ENCODE assay signal across 9 cellular contexts in the genomic region with DNA sequence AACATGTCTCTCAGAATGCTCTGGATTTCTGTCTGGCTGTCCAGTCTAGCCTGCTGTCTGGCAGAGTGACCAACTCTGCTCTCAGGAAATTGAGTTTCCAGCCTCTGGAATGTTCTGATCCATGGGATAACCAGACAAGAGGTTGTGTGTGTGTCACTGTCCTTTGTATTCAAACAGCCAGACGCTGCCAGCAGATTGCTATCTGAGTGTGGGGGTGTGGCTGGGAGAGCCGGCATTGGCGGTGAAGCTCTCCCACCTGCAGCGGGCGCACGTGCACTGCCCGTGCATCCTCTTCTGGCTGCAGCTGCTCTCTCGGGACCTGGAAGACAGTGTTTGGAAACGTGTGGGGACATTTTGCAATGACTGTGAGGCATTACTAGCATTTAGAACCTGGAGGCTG. TPM values are rescaled to one million over a fixed set of nuclear protein-coding genes. Genes with fewer than 3 reads are reported as not detected.
DNase-seq lines count a peak whose midpoint lies in the region; ATAC-seq, FAIRE-seq and TF ChIP-seq lines count a peak whose summit lies in the region.
"Had no signal": no experiment of that assay in that cellular context is flagged by ENCODE, and none has a peak within 500 bp of the region (broad histone marks: within the 10 kb centered on the region; RNA-seq: fewer than 3 reads in every experiment).

No MANE protein-coding gene starts in this region.

- TF ChIP-seq CTCF in astrocyte of the spinal cord (IDR thresholded peaks at IDR 0.05; ENCODE audit: low read depth, low read length) (peak; percentile 13), keratinocyte (optimal IDR thresholded peaks at IDR 0.05 in 1 of 3, IDR thresholded peaks at IDR 0.05 in 1 of 3, conservative IDR thresholded peaks at IDR 0.05 in 1 of 3; ENCODE audit: extremely low read depth in 1 of 3, insufficient read depth in 2 of 3, low read length in 3 of 3) (peak; percentile 17 to 81 (median 65)), upper lobe of right lung (IDR thresholded peaks at IDR 0.05) (peak; percentile 21)
- TF ChIP-seq CTCF in CD4-positive, alpha-beta T cell (IDR thresholded peaks at IDR 0.05), result no peak

- no peaks in the 10 kb centered on the region for H4K20me1 ChIP-seq in keratinocyte (ENCODE audit: control insufficient read depth, extremely low read depth, insufficient read depth, low read length)

- H3K4me3 Mint-ChIP-seq in immature natural killer cell, result no peak overlapping the region
- no peak overlapping the region for H3K4me3 Mint-ChIP-seq in CD4-positive, alpha-beta T cell
- H3K4me3 Mint-ChIP-seq: CD4-positive, CD25-positive, alpha-beta regulatory T cell had no signal

- FAIRE-seq in keratinocyte (lab: Jason Lieb, UNC), result peak; percentile 91

- dilution Hi-C loops in keratinocyte (cut with MboI; ENCODE audit: extremely low pct_ligation_motif_present, low sequenced_read_pairs), result loop anchor here (10.0 kb wide), 1 partner anchor 85 kb away; no protein-coding TSS in a partner anchor

- H3K27ac ChIP-seq in keratinocyte (ENCODE audit: control insufficient read depth, insufficient read depth, low read length) (peak overlapping the region; percentile 99), upper lobe of right lung (peak overlapping the region; percentile 47)
- H3K27ac ChIP-seq in CD4-positive, alpha-beta T cell (ENCODE audit: low read depth, low read length), result no peak overlapping the region

- peaks cover 0 to 8% (median 3%) of the 10 kb centered on the region in 3 donors for H3K27me3 Mint-ChIP-seq in immature natural killer cell (ENCODE audit: low read depth in 3 of 3)
- H3K27me3 Mint-ChIP-seq in CD4-positive, alpha-beta T cell, result peaks cover 46% of the 10 kb centered on the region

- peak overlapping the region; percentile 34 for H3K4me2 ChIP-seq in keratinocyte (ENCODE audit: control insufficient read depth, extremely low read depth, insufficient read depth, low read depth, low read length)

- in situ Hi-C loops in astrocyte of the spinal cord (cut with HindIII; ENCODE audit: low sequenced_read_pairs), result no loop called here

- DNase-seq in activated CD4-positive, alpha-beta T cell treated with anti-CD3 and anti-CD28 coated beads, Interleukin-2, amount 50 U/mL, for 48 hours, result peak; percentile 8 to 13
- no peak for DNase-seq in activated CD4-positive, alpha-beta T cell treated with anti-CD3 and anti-CD28 coated beads, Interleukin-2, amount 50 U/mL, for 4 hours
- DNase-seq in NCI-H2107 (lab: John Stamatoyannopoulos, UW) (peak; percentile 90), astrocyte of the spinal cord (ENCODE audit: low read depth, low spot score) (peak; percentile 52), keratinocyte (ENCODE audit: low read depth, low spot score) (no peak), upper lobe of right lung (peak; percentile 80), immature natural killer cell (no peak)
- DNase-seq in CD4-positive, alpha-beta T cell, result no peak

- H3K79me2 ChIP-seq in keratinocyte (ENCODE audit: control insufficient read depth, insufficient read depth, low read length), result peaks cover 67% of the 10 kb centered on the region

- H3K9me3 Mint-ChIP-seq in immature natural killer cell, result no peaks in the 10 kb centered on the region
- no peaks in the 10 kb centered on the region for H3K9me3 Mint-ChIP-seq in CD4-positive, alpha-beta T cell

- H3K27ac Mint-ChIP-seq in immature natural killer cell, result no peak overlapping the region
- H3K27ac Mint-ChIP-seq in CD4-positive, alpha-beta T cell, result no peak overlapping the region
- H3K27ac Mint-ChIP-seq: CD4-positive, CD25-positive, alpha-beta regulatory T cell had no signal

- no peaks in the 10 kb centered on the region for H3K4me1 Mint-ChIP-seq in immature natural killer cell
- no peaks in the 10 kb centered on the region for H3K4me1 Mint-ChIP-seq in CD4-positive, alpha-beta T cell (ENCODE audit: low read depth)

- H3K27me3 ChIP-seq in keratinocyte (ENCODE audit: control insufficient read depth, extremely low read depth, insufficient read depth, low read length) (no peaks in the 10 kb centered on the region), upper lobe of right lung (no peaks in the 10 kb centered on the region)
- peaks cover 6% of the 10 kb centered on the region for H3K27me3 ChIP-seq in CD4-positive, alpha-beta T cell (ENCODE audit: control insufficient read depth, insufficient read depth, low read length)

- peak; percentile 75 for ATAC-seq in upper lobe of right lung
- ATAC-seq in CD4-positive, alpha-beta T cell (ENCODE audit: poor library complexity), result no peak

- H3K4me3 ChIP-seq in astrocyte of the spinal cord (ENCODE audit: low read depth, low read length) (no peak overlapping the region), keratinocyte (ENCODE audit: control insufficient read depth in 2 of 3, extremely low read depth in 1 of 3, insufficient read depth in 2 of 3, low read depth in 1 of 3, low read length in 3 of 3) (no peak overlapping the region), upper lobe of right lung (no peak overlapping the region)

- H3K36me3 ChIP-seq in keratinocyte (ENCODE audit: control insufficient read depth in 2 of 2, extremely low read depth in 1 of 2, insufficient read depth in 2 of 2, low read length in 2 of 2), result peaks cover 27 to 34% of the 10 kb centered on the region in 2 experiments
- H3K36me3 ChIP-seq in upper lobe of right lung, result no peaks in the 10 kb centered on the region

- POLR2A ChIA-PET in CD4-positive, alpha-beta T cell (lab: Charles Lee), result no interaction called here

- H3K9me3 ChIP-seq in keratinocyte (ENCODE audit: control insufficient read depth, low read depth, low read length) (no peaks in the 10 kb centered on the region), upper lobe of right lung (no peaks in the 10 kb centered on the region)
- no peaks in the 10 kb centered on the region for H3K9me3 ChIP-seq in CD4-positive, alpha-beta T cell (ENCODE audit: control insufficient read depth, low read length)

- H3K9me1 ChIP-seq in keratinocyte (ENCODE audit: control insufficient read depth, extremely low read depth, insufficient read depth, low read length), result no peaks in the 10 kb centered on the region

- intact Hi-C loops in upper lobe of right lung (cut with DNase I), result no loop called here
- intact Hi-C loops in CD4-positive, alpha-beta T cell (cut with DNase I, micrococcal nuclease), result no loop called here

- no peaks in the 10 kb centered on the region for H3K36me3 Mint-ChIP-seq in immature natural killer cell
- H3K36me3 Mint-ChIP-seq in CD4-positive, alpha-beta T cell (ENCODE audit: low read depth), result no peaks in the 10 kb centered on the region
- H3K36me3 Mint-ChIP-seq: CD4-positive, CD25-positive, alpha-beta regulatory T cell had no signal

- peak overlapping the region; percentile 89 for H3K9ac ChIP-seq in keratinocyte (ENCODE audit: control insufficient read depth, extremely low read depth, insufficient read depth, low read length)

- H3K4me1 ChIP-seq in keratinocyte (ENCODE audit: control insufficient read depth, extremely low read depth, insufficient read depth, low read length) (peaks cover 78% of the 10 kb centered on the region), upper lobe of right lung (peaks cover 38% of the 10 kb centered on the region)

- CTCF ChIA-PET in CD4-positive, alpha-beta T cell (lab: Charles Lee), result no interaction called here

- no peak overlapping the region for H2AFZ ChIP-seq in keratinocyte (ENCODE audit: control insufficient read depth, low read length)

RNA-seq across cellular contexts. Expression of gene PKP1, which starts 26.1 kb away (rescaled TPM):
- polyA plus RNA-seq in keratinocyte (163 to 301 TPM (median 169 TPM) in 3 replicates), immature natural killer cell (not detected)
- polyA plus RNA-seq in keratinocyte (2011; ENCODE audit: low read depth), result 262 TPM
- 168 and 222 TPM in 2 replicates for polyA plus RNA-seq in keratinocyte (2011; cell fraction: cytosol; rRNA removed)
- 418 and 503 TPM in 2 replicates for polyA plus RNA-seq in keratinocyte (2011; cell fraction: nucleus; rRNA removed)
- 160 and 587 TPM in 2 replicates for polyA plus RNA-seq in keratinocyte (2012; ENCODE audit: low replicate concordance)
- polyA minus RNA-seq in keratinocyte, result 263 to 433 TPM (median 366 TPM) in 3 replicates
- polyA minus RNA-seq in keratinocyte (2011; cell fraction: cytosol; rRNA and poly(A)+ RNA removed), result 238 TPM
- 239 and 304 TPM in 2 replicates for polyA minus RNA-seq in keratinocyte (2011; cell fraction: nucleus; rRNA and poly(A)+ RNA removed)
- total RNA-seq in upper lobe of right lung, result 0.69 TPM
- not detected for total RNA-seq in CD4-positive, alpha-beta T cell
- total RNA-seq: CD4-positive, CD25-positive, alpha-beta regulatory T cell had no signal
- polyA plus RNA-seq: CD4-positive, CD25-positive, alpha-beta regulatory T cell had no signal

Comparison
In these comparisons a context has a peak if more than half of its experiments do, and no peak if none do; other contexts are left out.
1. DNase-seq: peak in activated CD4-positive, alpha-beta T cell treated with anti-CD3 and anti-CD28 coated beads, Interleukin-2, amount 50 U/mL, for 48 hours (2 of 2), NCI-H2107 (single experiment), astrocyte of the spinal cord (single experiment) and upper lobe of right lung (single experiment); none in activated CD4-positive, alpha-beta T cell treated with anti-CD3 and anti-CD28 coated beads, Interleukin-2, amount 50 U/mL, for 4 hours (0 of 2), keratinocyte (single experiment), immature natural killer cell (0 of 3) and CD4-positive, alpha-beta T cell (0 of 10).